Comparison of ENCODE assay signal across 9 cellular contexts in the genomic region with DNA sequence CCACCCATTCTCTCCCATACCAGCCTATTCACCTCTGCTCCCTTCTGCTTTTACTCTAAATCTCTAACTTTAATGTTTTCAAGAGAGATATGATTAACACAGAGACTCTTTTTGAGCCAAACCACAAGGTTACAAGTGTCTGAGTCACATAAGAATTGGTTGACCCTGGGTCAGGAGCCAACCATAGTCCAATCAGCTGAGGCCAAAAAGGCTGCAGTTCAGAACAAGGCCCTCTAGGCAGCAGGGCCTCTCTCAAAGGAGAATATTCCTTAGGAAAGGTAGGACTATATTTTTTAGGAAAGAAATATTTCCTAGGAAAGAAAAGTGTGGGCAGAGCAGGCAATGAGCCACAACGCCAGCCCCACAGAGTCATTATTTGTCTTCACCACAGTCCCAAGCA. TPM values are rescaled to one million over a fixed set of nuclear protein-coding genes. Genes with fewer than 3 reads are reported as not detected.
DNase-seq lines count a peak whose midpoint lies in the region; ATAC-seq, FAIRE-seq and TF ChIP-seq lines count a peak whose summit lies in the region.
"Had no signal": no experiment of that assay in that cellular context is flagged by ENCODE, and none has a peak within 500 bp of the region (broad histone marks: within the 10 kb centered on the region; RNA-seq: fewer than 3 reads in every experiment).

No MANE protein-coding gene starts in this region.

- H3K9me3 Mint-ChIP-seq in endodermal cell, result peaks cover 23% of the 10 kb centered on the region

- ATAC-seq in psoas muscle, result peak in 3 of 4 donors; percentile 19 to 41 (median 27)
- ATAC-seq: A549 had no signal

- no peak for TF ChIP-seq POLR2A in H54 (IDR thresholded peaks at IDR 0.05; ENCODE audit: low read depth, low read length)

- 92% methylated on average over 1 of the region's 1 CpG; no CpG with 5 or more reads in 1 of the 2 experiments for WGBS in endodermal cell (ENCODE audit: insufficient coverage in 1 of 2, insufficient read length in 1 of 2), 2 experiments
- WGBS in psoas muscle, 3 donors, result 39 to 68% (median 51%) methylated on average over 1 of the region's 1 CpG

- no peak overlapping the region for H3K27ac Mint-ChIP-seq in endodermal cell

- peaks cover 26% of the 10 kb centered on the region for H3K4me1 Mint-ChIP-seq in endodermal cell

- peak; percentile 13 for TF ChIP-seq CTCF in endodermal cell (conservative IDR thresholded peaks at IDR 0.05)
- TF ChIP-seq CTCF in psoas muscle (IDR thresholded peaks at IDR 0.05), result no peak

- H3K36me3 ChIP-seq in endodermal cell (ENCODE audit: control insufficient read depth, insufficient read depth, low read length), result no peaks in the 10 kb centered on the region
- no peaks in the 10 kb centered on the region for H3K36me3 ChIP-seq in psoas muscle (ENCODE audit: insufficient read depth in 1 of 2, low read depth in 1 of 2)

- peak; percentile 35 for DNase-seq in NCI-H82 (lab: John Stamatoyannopoulos, UW)
- DNase-seq in NCI-H82 treated with DMSO at 0.1 percent for 48 hours (lab: John Stamatoyannopoulos, UW; ENCODE audit: unreplicated experiment), result no peak
- DNase-seq in H54 (ENCODE audit: insufficient read length, low spot score), result peak; percentile 13
- DNase-seq in OCI-M1 (lab: John Stamatoyannopoulos, UW), result peak; percentile 90
- no peak for DNase-seq in endodermal cell
- peak in 1 of 2 donors; percentile 19 for DNase-seq in psoas muscle
- no peak for DNase-seq in globus pallidus (ENCODE audit: low spot score)
- DNase-seq in central memory CD4-positive, alpha-beta T cell, result no peak

- intact Hi-C loops in psoas muscle (cut with DNase I), result loop anchor here in 1 of 2 donors (5.0 kb wide), 2 partner anchors 42 to 82 kb away; no protein-coding TSS in a partner anchor

- peaks cover 7% of the 10 kb centered on the region for H3K9me3 ChIP-seq in endodermal cell (ENCODE audit: control insufficient read depth, low read length)
- no peaks in the 10 kb centered on the region for H3K9me3 ChIP-seq in psoas muscle
- H3K9me3 ChIP-seq: A549 had no signal

- no peaks in the 10 kb centered on the region for H3K4me1 ChIP-seq in endodermal cell (ENCODE audit: control insufficient read depth, insufficient read depth, low read length)
- H3K4me1 ChIP-seq in psoas muscle, result peaks cover 44% of the 10 kb centered on the region
- H3K4me1 ChIP-seq: A549 had no signal

- H3K9ac ChIP-seq in endodermal cell (ENCODE audit: extremely low read depth, low read length, poor library complexity, severe bottlenecking), result no peak overlapping the region

- peak overlapping the region; percentile 91 for H3K4me3 ChIP-seq in endodermal cell (ENCODE audit: low read length)
- H3K4me3 ChIP-seq in psoas muscle, result peak overlapping the region; percentile 88
- H3K4me3 ChIP-seq: A549 had no signal

- H3K27me3 Mint-ChIP-seq in endodermal cell (ENCODE audit: insufficient read depth), result peaks cover 2% of the 10 kb centered on the region

- H3K36me3 Mint-ChIP-seq in endodermal cell (ENCODE audit: low read depth), result peaks cover 20% of the 10 kb centered on the region

- H3K4me3 Mint-ChIP-seq in endodermal cell, result no peak overlapping the region

- H3K27ac ChIP-seq in endodermal cell (ENCODE audit: low read depth, low read length) (no peak overlapping the region), psoas muscle (peak overlapping the region; percentile 91)
- H3K27ac ChIP-seq: A549 had no signal

- FAIRE-seq in H54 (lab: Jason Lieb, UNC), result no peak
- FAIRE-seq: A549 had no signal

- H3K27me3 ChIP-seq in endodermal cell (ENCODE audit: control insufficient read depth, insufficient read depth, low read length, poor library complexity, severe bottlenecking) (no peaks in the 10 kb centered on the region), psoas muscle (ENCODE audit: insufficient read depth in 3 of 3, low read length in 2 of 3) (no peaks in the 10 kb centered on the region)

RNA-seq across cellular contexts. Expression of a gene that starts 2.3 kb away (rescaled TPM):
- total RNA-seq in endodermal cell (10 to 100 TPM; 17.9 to 18.7 TPM), psoas muscle (10 to 100 TPM; 13.8 to 26.5 (median 18.2) TPM)
- 12.4 TPM for polyA plus RNA-seq in endodermal cell (2013, experiment 1 of 2)
- polyA plus RNA-seq in endodermal cell (2013, experiment 2 of 2), result 12.4 TPM
- polyA plus RNA-seq in psoas muscle, result 10 to 100 TPM in 1 of 3 donors, 1 to 10 TPM in 2; 2.2 to 14.7 (median 4.0) TPM

Comparison
In these comparisons a context has a peak if more than half of its experiments do, and no peak if none do; other contexts are left out.
1. DNase-seq: peak in NCI-H82 (single experiment), H54 (single experiment) and OCI-M1 (single experiment); none in NCI-H82 treated with DMSO at 0.1 percent for 48 hours (single experiment), endodermal cell (single experiment), globus pallidus (single experiment) and central memory CD4-positive, alpha-beta T cell (single experiment).